19 cellular contexts compared by ENCODE assay signal in the genomic region with DNA sequence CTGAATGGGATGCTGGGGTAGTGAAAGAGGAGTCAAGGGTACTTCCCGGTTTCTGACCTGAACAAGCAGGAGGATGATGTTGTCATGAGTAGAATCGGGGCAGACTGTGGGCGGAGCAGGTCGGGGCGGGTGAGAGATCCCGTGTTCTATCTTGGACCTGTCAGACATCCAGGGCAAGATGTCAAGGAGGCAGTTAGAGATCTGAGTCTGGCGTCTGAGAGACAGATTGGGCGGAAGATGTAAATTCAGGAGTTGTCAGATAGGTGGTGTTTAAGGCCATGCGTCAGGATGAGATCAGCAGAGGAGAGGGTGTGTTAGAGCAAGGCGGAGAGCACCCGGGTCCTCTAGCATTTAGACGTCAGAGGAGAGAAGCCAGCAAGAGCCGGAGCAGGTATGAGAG.
"Had no signal": no experiment of that assay in that cellular context is flagged by ENCODE, and none has a peak within 500 bp of the region (broad histone marks: within the 10 kb centered on the region; RNA-seq: fewer than 3 reads in every experiment).

No MANE protein-coding gene starts in this region.

- H3K27me3 ChIP-seq: dorsolateral prefrontal cortex, hepatocyte, ovary had no signal

- H3K4me1 ChIP-seq: esophagus muscularis mucosa, stomach, transverse colon had no signal

- DNase-seq: cortex of kidney; dorsolateral prefrontal cortex; effector memory CD4-positive, alpha-beta T cell; foreskin fibroblast; left colon; mesendoderm; naive thymus-derived CD4-positive, alpha-beta T cell; ovary; right cardiac atrium; small intestine; stimulated activated CD4-positive, alpha-beta T cell treated with anti-CD3 and anti-CD28 coated beads, Interleukin-12 subunit alpha, Interleukin-12 subunit beta, amount 100 ng/mL, for 4 hours; stimulated activated naive CD4-positive, alpha-beta T cell; stomach; substantia nigra; transverse colon had no signal

- H3K36me3 ChIP-seq: esophagus muscularis mucosa, ovary, stomach, thoracic aorta, transverse colon had no signal

- H3K4me3 ChIP-seq: dorsolateral prefrontal cortex, esophagus muscularis mucosa, hepatocyte, lung, ovary, stomach, thoracic aorta, transverse colon had no signal

- H3K27ac ChIP-seq: dorsolateral prefrontal cortex, esophagus muscularis mucosa, hepatocyte, ovary, stomach, thoracic aorta, transverse colon had no signal

- H3K9me3 ChIP-seq: esophagus muscularis mucosa, thoracic aorta, transverse colon had no signal
